ENCODE assay signal across 27 cellular contexts in genomic region chr21:19523731-19524130, GRCh38.
A peak's percentile ranks its signal among the peaks of the same experiment; 100 is the strongest.
DNase-seq lines count a peak whose midpoint lies in the region; FAIRE-seq and TF ChIP-seq lines count a peak whose summit lies in the region.
"Had no signal": no experiment of that assay in that cellular context is flagged by ENCODE, and none has a peak within 500 bp of the region (broad histone marks: within the 10 kb centered on the region; RNA-seq: fewer than 3 reads in every experiment).

No MANE protein-coding gene starts in this region.

- POLR2A ChIA-PET in MCF 10A (lab: Yijun Ruan, JAX) = interaction anchor here (1.2 kb wide), 1 partner anchor 18 kb away, joined by 3 read pairs; no protein-coding TSS in a partner anchor
- POLR2A ChIA-PET in activated CD4-positive, alpha-beta memory T cell treated with anti-CD3 and anti-CD28 coated beads, Interleukin-2, amount 10 ng/mL, durations not matched to agents 7 days and 5 days (lab: Charles Lee) = no interaction called here

- no peaks in the 10 kb centered on the region for H3K36me3 Mint-ChIP-seq in MCF 10A (ENCODE audit: insufficient read depth, unreplicated experiment)
- no peaks in the 10 kb centered on the region for H3K36me3 Mint-ChIP-seq in activated CD4-positive, alpha-beta memory T cell treated with anti-CD3 and anti-CD28 coated beads, Interleukin-2, amount 10 ng/mL, durations not matched to agents 7 days and 5 days (ENCODE audit: low read depth)
- H3K36me3 Mint-ChIP-seq: activated naive CD8-positive, alpha-beta T cell treated with anti-CD3 and anti-CD28 coated beads, Interleukin-2, amount 10 ng/mL, durations not matched to agents 7 days and 5 days had no signal

- no peaks in the 10 kb centered on the region for H3K9me3 ChIP-seq in breast epithelium
- H3K9me3 ChIP-seq: right atrium auricular region, uterus had no signal

- no peaks in the 10 kb centered on the region for H3K36me3 ChIP-seq in breast epithelium
- H3K36me3 ChIP-seq: brain microvascular endothelial cell, heart left ventricle, left lung, right atrium auricular region, uterus had no signal

- no peak overlapping the region for H3K27ac ChIP-seq in breast epithelium
- H3K27ac ChIP-seq: 22Rv1, brain microvascular endothelial cell, coronary artery, heart left ventricle, left lung, right atrium auricular region, uterus had no signal

- H3K27me3 ChIP-seq in breast epithelium = no peaks in the 10 kb centered on the region
- H3K27me3 ChIP-seq: brain microvascular endothelial cell, heart left ventricle, left lung, right atrium auricular region, uterus had no signal

- peak; percentile 82 for DNase-seq in MCF 10A (ENCODE audit: unreplicated experiment)
- DNase-seq in breast epithelium (ENCODE audit: low spot score in 2 of 2) = no peak
- DNase-seq in SIG-M5 (lab: John Stamatoyannopoulos, UW) = peak; percentile 26
- peak; percentile 1 for DNase-seq in glomerular visceral epithelial cell (ENCODE audit: extremely low spot score)
- peak; percentile 47 for DNase-seq in urothelium cell line (ENCODE audit: low spot score)
- no peak for DNase-seq in activated CD4-positive, alpha-beta memory T cell treated with anti-CD3 and anti-CD28 coated beads, Interleukin-2, amount 10 ng/mL, durations not matched to agents 7 days and 5 days
- DNase-seq in posterior vena cava (ENCODE audit: low spot score) = no peak
- no peak for DNase-seq in GM19240 (ENCODE audit: insufficient read length, low spot score)
- DNase-seq: activated CD4-positive, alpha-beta T cell treated with anti-CD3 and anti-CD28 coated beads, Interleukin-2, amount 10 ng/mL, durations not matched to agents 7 days and 5 days; activated CD8-positive, alpha-beta memory T cell treated with anti-CD3 and anti-CD28 coated beads, Interleukin-2, amount 50 U/mL, for 4 hours; activated naive CD8-positive, alpha-beta T cell treated with anti-CD3 and anti-CD28 coated beads, Interleukin-2, amount 10 ng/mL, durations not matched to agents 7 days and 5 days; brain microvascular endothelial cell; endodermal cell; heart left ventricle; left lung; NCI-H1436; NCI-H2171; NCI-H774; SHP77 treated with DMSO at 0.1 percent for 48 hours; stimulated activated CD4-positive, alpha-beta T cell treated with anti-CD3 and anti-CD28 coated beads, Interleukin-15, amount 100 ng/mL, for 24 hours; substantia nigra; uterus had no signal

- peak overlapping the region; percentile 32 for H3K27ac Mint-ChIP-seq in MCF 10A (ENCODE audit: low read depth, unreplicated experiment)
- H3K27ac Mint-ChIP-seq in activated CD4-positive, alpha-beta memory T cell treated with anti-CD3 and anti-CD28 coated beads, Interleukin-2, amount 10 ng/mL, durations not matched to agents 7 days and 5 days = no peak overlapping the region
- H3K27ac Mint-ChIP-seq: activated CD4-positive, alpha-beta T cell treated with anti-CD3 and anti-CD28 coated beads, Interleukin-2, amount 10 ng/mL, durations not matched to agents 7 days and 5 days; activated naive CD8-positive, alpha-beta T cell treated with anti-CD3 and anti-CD28 coated beads, Interleukin-2, amount 10 ng/mL, durations not matched to agents 7 days and 5 days; endodermal cell; T-helper 1 cell treated with Interleukin-12 subunit alpha and Interleukin-12 subunit beta and Interleukin-4 antibody, amounts not matched to agents 30 μg/mL and 1 μg/mL, for 36 hours had no signal

- CTCF ChIA-PET in MCF 10A (lab: Yijun Ruan, JAX) = interaction anchor here (0.7 to 1.0 kb wide), 2 partner anchors 18 to 1198 kb away, joined by 5 to 6 read pairs; no protein-coding TSS in a partner anchor
- CTCF ChIA-PET in activated CD4-positive, alpha-beta memory T cell treated with anti-CD3 and anti-CD28 coated beads, Interleukin-2, amount 10 ng/mL, durations not matched to agents 7 days and 5 days (lab: Charles Lee) = no interaction called here

- TF ChIP-seq POLR2A in breast epithelium (IDR thresholded peaks at IDR 0.05) = no peak

- no peak for TF ChIP-seq CTCF in MCF 10A (IDR thresholded peaks at IDR 0.05; ENCODE audit: unreplicated experiment)
- TF ChIP-seq CTCF in breast epithelium (IDR thresholded peaks at IDR 0.05) = no peak

- no peaks in the 10 kb centered on the region for H3K27me3 Mint-ChIP-seq in MCF 10A (ENCODE audit: insufficient read depth, unreplicated experiment)
- no peaks in the 10 kb centered on the region for H3K27me3 Mint-ChIP-seq in activated CD4-positive, alpha-beta memory T cell treated with anti-CD3 and anti-CD28 coated beads, Interleukin-2, amount 10 ng/mL, durations not matched to agents 7 days and 5 days
- H3K27me3 Mint-ChIP-seq: activated CD4-positive, alpha-beta T cell treated with anti-CD3 and anti-CD28 coated beads, Interleukin-2, amount 10 ng/mL, durations not matched to agents 7 days and 5 days; activated naive CD8-positive, alpha-beta T cell treated with anti-CD3 and anti-CD28 coated beads, Interleukin-2, amount 10 ng/mL, durations not matched to agents 7 days and 5 days had no signal

- H3K4me3 Mint-ChIP-seq in MCF 10A (ENCODE audit: unreplicated experiment) = peak overlapping the region; percentile 0
- H3K4me3 Mint-ChIP-seq in activated CD4-positive, alpha-beta memory T cell treated with anti-CD3 and anti-CD28 coated beads, Interleukin-2, amount 10 ng/mL, durations not matched to agents 7 days and 5 days = no peak overlapping the region
- H3K4me3 Mint-ChIP-seq: activated CD4-positive, alpha-beta T cell treated with anti-CD3 and anti-CD28 coated beads, Interleukin-2, amount 10 ng/mL, durations not matched to agents 7 days and 5 days; activated naive CD8-positive, alpha-beta T cell treated with anti-CD3 and anti-CD28 coated beads, Interleukin-2, amount 10 ng/mL, durations not matched to agents 7 days and 5 days; endodermal cell; T-helper 1 cell treated with Interleukin-12 subunit alpha and Interleukin-12 subunit beta and Interleukin-4 antibody, amounts not matched to agents 30 μg/mL and 1 μg/mL, for 36 hours had no signal

- peaks cover 11% of the 10 kb centered on the region for H3K4me1 Mint-ChIP-seq in MCF 10A (ENCODE audit: insufficient read depth, unreplicated experiment)
- H3K4me1 Mint-ChIP-seq in activated CD4-positive, alpha-beta memory T cell treated with anti-CD3 and anti-CD28 coated beads, Interleukin-2, amount 10 ng/mL, durations not matched to agents 7 days and 5 days = no peaks in the 10 kb centered on the region
- H3K4me1 Mint-ChIP-seq: activated CD4-positive, alpha-beta T cell treated with anti-CD3 and anti-CD28 coated beads, Interleukin-2, amount 10 ng/mL, durations not matched to agents 7 days and 5 days; activated naive CD8-positive, alpha-beta T cell treated with anti-CD3 and anti-CD28 coated beads, Interleukin-2, amount 10 ng/mL, durations not matched to agents 7 days and 5 days had no signal

- H3K4me3 ChIP-seq in breast epithelium = no peak overlapping the region
- H3K4me3 ChIP-seq: coronary artery, heart left ventricle, left lung, right atrium auricular region, uterus had no signal

- BruUV-seq in MCF 10A (replicated peaks; lab: Mats Ljungman, UMichigan) = no TSS peak

- intact Hi-C loops in MCF 10A (cut with micrococcal nuclease) = no loop called here
- intact Hi-C loops in breast epithelium (cut with DNase I; ENCODE audit: low total_unique reads) = loop anchor here (1.0 kb wide), 1 partner anchor 9 kb away; no protein-coding TSS in a partner anchor
- intact Hi-C loops in posterior vena cava (cut with DNase I) = no loop called here

- no peak for FAIRE-seq in urothelium cell line (lab: Jason Lieb, UNC)
- FAIRE-seq: GM18507 had no signal

- H3K9me3 Mint-ChIP-seq in MCF 10A (ENCODE audit: unreplicated experiment) = no peaks in the 10 kb centered on the region
- peaks cover 7% of the 10 kb centered on the region for H3K9me3 Mint-ChIP-seq in activated CD4-positive, alpha-beta memory T cell treated with anti-CD3 and anti-CD28 coated beads, Interleukin-2, amount 10 ng/mL, durations not matched to agents 7 days and 5 days
- H3K9me3 Mint-ChIP-seq: endodermal cell had no signal

- H3K4me1 ChIP-seq in breast epithelium = no peaks in the 10 kb centered on the region
- H3K4me1 ChIP-seq: heart left ventricle, left lung, right atrium auricular region, uterus had no signal

Comparison
In these comparisons a context has a peak if more than half of its experiments do, and no peak if none do; other contexts are left out.
1. DNase-seq: peak in MCF 10A (single experiment), SIG-M5 (single experiment), glomerular visceral epithelial cell (single experiment) and urothelium cell line (single experiment); none in breast epithelium (0 of 2), activated CD4-positive, alpha-beta memory T cell treated with anti-CD3 and anti-CD28 coated beads, Interleukin-2, amount 10 ng/mL, durations not matched to agents 7 days and 5 days (single experiment), posterior vena cava (single experiment) and GM19240 (single experiment).